In genomic region chr4:121192500-121192899, GRCh38 we compare ENCODE assay signal across 9 cellular contexts. TPM values are rescaled to one million over a fixed set of nuclear protein-coding genes. Genes with fewer than 3 reads are reported as not detected.
A peak's percentile ranks its signal among the peaks of the same experiment; 100 is the strongest.
DNase-seq lines count a peak whose midpoint lies in the region; ATAC-seq, FAIRE-seq and TF ChIP-seq lines count a peak whose summit lies in the region.
"Had no signal": no experiment of that assay in that cellular context is flagged by ENCODE, and none has a peak within 500 bp of the region (broad histone marks: within the 10 kb centered on the region; RNA-seq: fewer than 3 reads in every experiment).

No MANE protein-coding gene starts in this region.

- H3K36me3 Mint-ChIP-seq in T-cell = no peaks in the 10 kb centered on the region
- H3K36me3 Mint-ChIP-seq: IgD-negative memory B cell had no signal

- H3K27ac ChIP-seq in esophagus squamous epithelium (no peak overlapping the region), pancreas (no peak overlapping the region)

- no peaks in the 10 kb centered on the region for H3K9me3 Mint-ChIP-seq in T-cell
- H3K9me3 Mint-ChIP-seq: IgD-negative memory B cell had no signal

- TF ChIP-seq POLR2A in esophagus squamous epithelium (IDR thresholded peaks at IDR 0.05) = no peak

- TF ChIP-seq CTCF in AG04449 (IDR thresholded peaks at IDR 0.05; ENCODE audit: insufficient read depth, low read length, missing control alignments) (peak; percentile 42), esophagus squamous epithelium (IDR thresholded peaks at IDR 0.05) (peak in 5 of 6 experiments; percentile 21 to 73 (median 60)), pancreas (IDR thresholded peaks at IDR 0.05) (peak; percentile 34 to 63 (median 52))

- peaks cover 51 to 53% (median 52%) of the 10 kb centered on the region in 3 donors for H3K4me1 Mint-ChIP-seq in T-cell

- H3K27me3 Mint-ChIP-seq in T-cell = no peaks in the 10 kb centered on the region
- H3K27me3 Mint-ChIP-seq: IgD-negative memory B cell had no signal

- H3K36me3 ChIP-seq in esophagus squamous epithelium (no peaks in the 10 kb centered on the region), pancreas (no peaks in the 10 kb centered on the region)

- POLR2A ChIA-PET in AG04449 (lab: Yijun Ruan, JAX) (no interaction called here), T-cell (lab: Charles Lee) (interaction anchor here in 1 of 2 donors (0.6 to 0.9 kb wide), 3 partner anchors 14 to 59 kb away, joined by 3 to 4 read pairs (median 4); no protein-coding TSS in a partner anchor)

- H3K4me3 ChIP-seq in AG04449 (ENCODE audit: low read depth, low read length) (no peak overlapping the region), esophagus squamous epithelium (peak overlapping the region in 1 of 4 donors; percentile 29), pancreas (no peak overlapping the region)

- no peaks in the 10 kb centered on the region for H3K9me3 ChIP-seq in esophagus squamous epithelium
- H3K9me3 ChIP-seq in pancreas = no peaks in the 10 kb centered on the region

- DNase-seq in AG04449 (ENCODE audit: low read depth, low spot score) = no peak
- peak; percentile 39 for DNase-seq in G401 (ENCODE audit: low spot score)
- DNase-seq in LHCN-M2 (ENCODE audit: low read depth) = peak; percentile 40
- no peak for DNase-seq in T-cell
- DNase-seq in esophagus squamous epithelium (lab: John Stamatoyannopoulos, UW) = no peak
- DNase-seq in pancreas = no peak
- DNase-seq in COLO668 (lab: John Stamatoyannopoulos, UW; ENCODE audit: unreplicated experiment) = no peak
- DNase-seq in posterior vena cava (ENCODE audit: low spot score) = no peak

- WGBS in esophagus squamous epithelium, 2 donors = 14 to 16% methylated on average over 6 of the region's 6 CpGs
- WGBS in pancreas, 2 donors = 17 to 18% methylated on average over 6 of the region's 6 CpGs

- in situ Hi-C loops in G401 (cut with HindIII; ENCODE audit: low sequenced_read_pairs) = no loop called here

- CTCF ChIA-PET in AG04449 (lab: Yijun Ruan, JAX) = interaction anchor here (0.7 to 8.1 kb wide), 38 partner anchors 9 to 1123 kb away, joined by 3 to 173 read pairs (median 5); no protein-coding TSS in a partner anchor
- CTCF ChIA-PET in T-cell (lab: Charles Lee) = interaction anchor here (0.6 to 3.5 kb wide), 44 partner anchors 8 to 549 kb away, joined by 3 to 33 read pairs (median 4); no protein-coding TSS in a partner anchor

- peak; percentile 88 for FAIRE-seq in pancreas (lab: Jason Lieb, UNC)

- H3K4me3 Mint-ChIP-seq in T-cell = peak overlapping the region; percentile 58 to 73 (median 68)

- H3K4me1 ChIP-seq in esophagus squamous epithelium = peaks cover 0 to 3% (median 0%) of the 10 kb centered on the region in 3 donors
- peaks cover 0 to 3% (median 0%) of the 10 kb centered on the region in 3 donors for H3K4me1 ChIP-seq in pancreas

- peak overlapping the region; percentile 74 to 79 for H3K27ac Mint-ChIP-seq in T-cell
- H3K27ac Mint-ChIP-seq: IgD-negative memory B cell had no signal

- intact Hi-C loops in esophagus squamous epithelium (cut with DNase I) = loop anchor here (5.0 kb wide), 1 partner anchor 60 kb away; no protein-coding TSS in a partner anchor
- intact Hi-C loops in pancreas (cut with DNase I) = loop anchor here in 1 of 3 donors (10.0 kb wide), 1 partner anchor 62 kb away; no protein-coding TSS in a partner anchor
- intact Hi-C loops in posterior vena cava (cut with DNase I) = no loop called here

- H3K27me3 ChIP-seq in esophagus squamous epithelium (no peaks in the 10 kb centered on the region), pancreas (peaks cover 0 to 8% (median 2%) of the 10 kb centered on the region in 4 donors)

- ATAC-seq in T-cell (replicated peaks in 1 of 4) = no peak
- ATAC-seq in pancreas = peak in 3 of 4 donors; percentile 50 to 61 (median 59)

RNA-seq across cellular contexts. Expression of gene TNIP3, which starts 28.4 kb away (rescaled TPM):
- not detected in 2 replicates for total RNA-seq in G401 (2014; rRNA removed; shearing (Covaris generic))
- 0.06 TPM in 1 of 2 replicates, not detected in the other for total RNA-seq in LHCN-M2 (2014; rRNA removed)
- 0.18 TPM for polyA plus RNA-seq in LHCN-M2 (2012)
- total RNA-seq in T-cell = 1 to 10 TPM; 1.2 to 2.0 (median 1.2) TPM
- 1 to 10 TPM in 2 of 4 donors, under 1 TPM in 2; 0.15 to 6.5 (median 2.5) TPM for total RNA-seq in esophagus squamous epithelium
- under 1 TPM in 1 of 6 donors, not detected in 5; 0.31 TPM for total RNA-seq in pancreas
- polyA plus RNA-seq in pancreas = not detected
- under 1 TPM in 1 of 2 donors, not detected in 1; 0.19 TPM for total RNA-seq in posterior vena cava
- polyA plus RNA-seq: IgD-negative memory B cell had no signal

Comparison
In these comparisons a context has a peak if more than half of its experiments do, and no peak if none do; other contexts are left out.
1. DNase-seq: peak in G401 (single experiment) and LHCN-M2 (single experiment); none in AG04449 (single experiment), T-cell (0 of 34), esophagus squamous epithelium (single experiment), pancreas (0 of 6), COLO668 (single experiment) and posterior vena cava (single experiment).
2. ATAC-seq: peak in pancreas (3 of 4); none in T-cell (0 of 4).
3. Peak in every context shown above with its lines, with median percentiles within 50 percentile points of each other: CTCF ChIP-seq.